In the genomic region with DNA sequence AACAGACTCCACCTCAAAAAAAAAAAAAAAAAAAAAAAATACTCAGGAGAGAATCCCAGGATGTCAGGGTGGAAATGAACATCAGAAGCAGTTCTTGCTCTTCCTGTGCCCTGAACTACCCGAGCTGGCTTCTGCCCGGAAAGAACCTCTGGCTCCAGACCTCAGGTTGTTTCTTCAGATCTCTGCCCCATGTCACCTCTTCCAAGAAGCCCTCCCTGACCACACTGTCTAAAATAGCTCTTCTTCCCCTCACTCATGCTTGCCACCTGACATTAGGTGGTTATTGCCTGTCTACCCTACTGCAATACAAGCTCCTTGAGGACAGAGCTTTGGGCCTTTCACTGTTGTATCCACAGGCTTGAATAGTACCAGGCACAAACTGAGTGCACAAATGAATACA, we compare ENCODE assay signal across 26 cellular contexts. TPM values are rescaled to one million over a fixed set of nuclear protein-coding genes. Genes with fewer than 3 reads are reported as not detected.
DNase-seq lines count a peak whose midpoint lies in the region; ATAC-seq, FAIRE-seq and TF ChIP-seq lines count a peak whose summit lies in the region.
"Had no signal": no experiment of that assay in that cellular context is flagged by ENCODE, and none has a peak within 500 bp of the region (broad histone marks: within the 10 kb centered on the region; RNA-seq: fewer than 3 reads in every experiment).

No MANE protein-coding gene starts in this region.

- peaks cover 30 to 80% (median 62%) of the 10 kb centered on the region in 11 experiments for H3K36me3 ChIP-seq in BLaER1 treated with 17β-estradiol and CSF1 and Interleukin-3, amounts not matched to agents 10 nM and 100 nM
- H3K36me3 ChIP-seq in hepatocyte (replicated peaks; ENCODE audit: insufficient read depth, low read depth) = no peaks in the 10 kb centered on the region
- H3K36me3 ChIP-seq: pancreas, right lobe of liver, thoracic aorta had no signal

- H3K9ac ChIP-seq in BLaER1 treated with 17β-estradiol and CSF1 and Interleukin-3, amounts not matched to agents 10 nM and 100 nM = no peak overlapping the region

- peak; percentile 44 for FAIRE-seq in GM12892 (lab: Jason Lieb, UNC)
- FAIRE-seq: astrocyte, HepG2, pancreas had no signal

- peaks cover 9 to 18% (median 13%) of the 10 kb centered on the region in 11 experiments; a peak in 20 of 22 replicates for H3K9me3 ChIP-seq in BLaER1 treated with 17β-estradiol and CSF1 and Interleukin-3, amounts not matched to agents 10 nM and 100 nM (replicated peaks in 1 of 11)
- H3K9me3 ChIP-seq in hepatocyte (ENCODE audit: low read depth) = no peaks in the 10 kb centered on the region
- H3K9me3 ChIP-seq: esophagus muscularis mucosa, gastroesophageal sphincter, pancreas, right lobe of liver, thoracic aorta had no signal

- H3K27me3 ChIP-seq in BLaER1 treated with 17β-estradiol and CSF1 and Interleukin-3, amounts not matched to agents 10 nM and 100 nM = no peaks in the 10 kb centered on the region
- H3K27me3 ChIP-seq in hepatocyte = no peaks in the 10 kb centered on the region
- H3K27me3 ChIP-seq: esophagus muscularis mucosa, gastroesophageal sphincter, pancreas, right lobe of liver had no signal

- no peak for TF ChIP-seq POLR2A in GM12892 (IDR thresholded peaks at IDR 0.05; ENCODE audit: low read depth, low read length)

- peak overlapping the region in 10 of 11 experiments; percentile 82 to 99 (median 96); a peak in 12 of 22 replicates for H3K4me2 ChIP-seq in BLaER1 treated with 17β-estradiol and CSF1 and Interleukin-3, amounts not matched to agents 10 nM and 100 nM
- no peak overlapping the region for H3K4me2 ChIP-seq in hepatocyte

- WGBS in hepatocyte (ENCODE audit: low lambda C conversion rate, missing lambda C conversion rate) = 89% methylated on average over 2 of the region's 2 CpGs

- ATAC-seq in activated T-helper 17 cell treated with anti-CD3 and anti-CD28 coated beads, Interleukin-2, amount 50 U/mL, for 72 hours (replicated peaks) = no peak
- no peak for ATAC-seq in GM19467 (IDR thresholded peaks at IDR 0.05; ENCODE audit: unreplicated experiment)
- ATAC-seq: gastroesophageal sphincter; HepG2; naive thymus-derived CD4-positive, alpha-beta T cell; pancreas; right lobe of liver had no signal

- H3K27ac ChIP-seq in BLaER1 treated with 17β-estradiol and CSF1 and Interleukin-3, amounts not matched to agents 10 nM and 100 nM = no peak overlapping the region
- no peak overlapping the region for H3K27ac ChIP-seq in hepatocyte
- H3K27ac ChIP-seq: esophagus muscularis mucosa, gastroesophageal sphincter, pancreas, right lobe of liver, thoracic aorta had no signal

- H3K27ac Mint-ChIP-seq in activated T-helper 17 cell treated with anti-CD3 and anti-CD28 coated beads, Interleukin-2, amount 50 U/mL, for 72 hours = peak overlapping the region; percentile 46
- peak overlapping the region; percentile 40 for H3K27ac Mint-ChIP-seq in osteocyte (ENCODE audit: unreplicated experiment)
- H3K27ac Mint-ChIP-seq: activated naive CD4-positive, alpha-beta T cell treated with anti-CD3 and anti-CD28 coated beads for 36 hours had no signal

- H3K9me3 Mint-ChIP-seq in activated T-helper 17 cell treated with anti-CD3 and anti-CD28 coated beads, Interleukin-2, amount 50 U/mL, for 72 hours = no peaks in the 10 kb centered on the region
- no peaks in the 10 kb centered on the region for H3K9me3 Mint-ChIP-seq in osteocyte (ENCODE audit: unreplicated experiment)
- H3K9me3 Mint-ChIP-seq: activated naive CD4-positive, alpha-beta T cell treated with anti-CD3 and anti-CD28 coated beads for 36 hours; naive thymus-derived CD4-positive, alpha-beta T cell had no signal

- DNase-seq in GM12892 (ENCODE audit: insufficient read length) (no peak), osteocyte (ENCODE audit: extremely low spot score, unreplicated experiment) (no peak), hepatocyte (ENCODE audit: low spot score) (no peak)
- no peak for DNase-seq in stimulated activated CD4-positive, alpha-beta T cell treated with anti-CD3 and anti-CD28 coated beads, Interleukin-4, amount 100 ng/mL, for 1 hour
- DNase-seq: activated CD4-positive, alpha-beta T cell treated with anti-CD3 and anti-CD28 coated beads, Interleukin-2, amount 50 U/mL, for 1 hour; activated naive CD4-positive, alpha-beta T cell treated with anti-CD3 and anti-CD28 coated beads for 36 hours; cerebellar nuclear complex; DND-41; effector CD4-positive, alpha-beta T cell; naive thymus-derived CD4-positive, alpha-beta T cell; NCI-H1436 treated with DMSO at 0.1 percent for 48 hours; NCI-H2171; NCI-H748 treated with DMSO at 0.1 percent for 48 hours; OCI-M1; pancreas; right lobe of liver; Right ventricle myocardium superior; stimulated activated CD4-positive, alpha-beta T cell treated with anti-CD3 and anti-CD28 coated beads, Interleukin-15, amount 100 ng/mL, for 24 hours had no signal

- peaks cover 99% of the 10 kb centered on the region for H3K79me2 ChIP-seq in hepatocyte

- no peak for TF ChIP-seq CTCF in osteocyte (IDR thresholded peaks at IDR 0.05)
- no peak for TF ChIP-seq CTCF in hepatocyte (IDR thresholded peaks at IDR 0.05; ENCODE audit: poor library complexity)

- H4K20me1 ChIP-seq in BLaER1 treated with 17β-estradiol and CSF1 and Interleukin-3, amounts not matched to agents 10 nM and 100 nM = peaks cover 89 to 100% (median 100%) of the 10 kb centered on the region in 11 experiments
- peaks cover 79% of the 10 kb centered on the region for H4K20me1 ChIP-seq in hepatocyte (ENCODE audit: insufficient read depth, poor library complexity, severe bottlenecking)

- no peak overlapping the region for H3K4me3 ChIP-seq in BLaER1 treated with 17β-estradiol and CSF1 and Interleukin-3, amounts not matched to agents 10 nM and 100 nM
- H3K4me3 ChIP-seq in hepatocyte = no peak overlapping the region
- H3K4me3 ChIP-seq: esophagus muscularis mucosa, gastroesophageal sphincter, pancreas, right lobe of liver, thoracic aorta had no signal

- peaks cover 67 to 79% (median 72%) of the 10 kb centered on the region in 10 experiments for H3K4me1 ChIP-seq in BLaER1 treated with 17β-estradiol and CSF1 and Interleukin-3, amounts not matched to agents 10 nM and 100 nM
- H3K4me1 ChIP-seq in hepatocyte (ENCODE audit: insufficient read depth) = peaks cover 10% of the 10 kb centered on the region

- H3K27me3 Mint-ChIP-seq in activated T-helper 17 cell treated with anti-CD3 and anti-CD28 coated beads, Interleukin-2, amount 50 U/mL, for 72 hours = no peaks in the 10 kb centered on the region
- no peaks in the 10 kb centered on the region for H3K27me3 Mint-ChIP-seq in osteocyte (ENCODE audit: unreplicated experiment)
- H3K27me3 Mint-ChIP-seq: naive thymus-derived CD4-positive, alpha-beta T cell had no signal

- peaks cover 35% of the 10 kb centered on the region for H3K36me3 Mint-ChIP-seq in activated T-helper 17 cell treated with anti-CD3 and anti-CD28 coated beads, Interleukin-2, amount 50 U/mL, for 72 hours (ENCODE audit: low read depth)
- H3K36me3 Mint-ChIP-seq in osteocyte (ENCODE audit: unreplicated experiment) = peaks cover 16% of the 10 kb centered on the region

- no peak overlapping the region for H2AFZ ChIP-seq in hepatocyte

- H3K9me2 ChIP-seq in hepatocyte (replicated peaks; ENCODE audit: insufficient read depth) = no peaks in the 10 kb centered on the region

- peaks cover 10% of the 10 kb centered on the region for H3K4me1 Mint-ChIP-seq in activated T-helper 17 cell treated with anti-CD3 and anti-CD28 coated beads, Interleukin-2, amount 50 U/mL, for 72 hours
- H3K4me1 Mint-ChIP-seq in osteocyte (ENCODE audit: unreplicated experiment) = peaks cover 78% of the 10 kb centered on the region

- H3K4me3 Mint-ChIP-seq in activated T-helper 17 cell treated with anti-CD3 and anti-CD28 coated beads, Interleukin-2, amount 50 U/mL, for 72 hours = no peak overlapping the region
- no peak overlapping the region for H3K4me3 Mint-ChIP-seq in osteocyte (ENCODE audit: unreplicated experiment)
- H3K4me3 Mint-ChIP-seq: activated naive CD4-positive, alpha-beta T cell treated with anti-CD3 and anti-CD28 coated beads for 36 hours had no signal

RNA-seq across cellular contexts. Expression of a gene that starts 8.2 kb away (rescaled TPM):
- polyA plus RNA-seq in GM12892 (2012; ENCODE audit: missing spikeins) = 126 TPM
- total RNA-seq in activated T-helper 17 cell treated with anti-CD3 and anti-CD28 coated beads, Interleukin-2, amount 50 U/mL, for 72 hours = 100 to 1,000 TPM; 150 to 296 TPM
- total RNA-seq in osteocyte (480 and 494 TPM in 2 replicates), hepatocyte (222 and 265 TPM in 2 replicates)
- polyA plus RNA-seq in hepatocyte = 136 and 149 TPM in 2 replicates
